15 cellular contexts compared by ENCODE assay signal in genomic region chr6:138372711-138373463, GRCh38. TPM values are rescaled to one million over a fixed set of nuclear protein-coding genes. Genes with fewer than 3 reads are reported as not detected.
A peak's percentile ranks its signal among the peaks of the same experiment; 100 is the strongest.
DNase-seq lines count a peak whose midpoint lies in the region; ATAC-seq, FAIRE-seq and TF ChIP-seq lines count a peak whose summit lies in the region.
"Had no signal": no experiment of that assay in that cellular context is flagged by ENCODE, and none has a peak within 500 bp of the region (broad histone marks: within the 10 kb centered on the region; RNA-seq: fewer than 3 reads in every experiment).

No MANE protein-coding gene starts in this region.

- H3K4me3 Mint-ChIP-seq in neural crest cell: no peak overlapping the region
- H3K4me3 Mint-ChIP-seq: memory B cell; T-helper 1 cell treated with Interleukin-12 subunit alpha and Interleukin-12 subunit beta and Interleukin-4 antibody, amounts not matched to agents 30 μg/mL and 1 μg/mL, for 36 hours had no signal

- no peaks in the 10 kb centered on the region for H4K20me1 ChIP-seq in K562 (replicated peaks; ENCODE audit: control insufficient read depth, insufficient read depth, low read length)

- no peak for ATAC-seq in K562
- ATAC-seq: gastroesophageal sphincter had no signal

- TF ChIP-seq POLR2A in K562 (conservative IDR thresholded peaks at IDR 0.05) (no peak), H54 (IDR thresholded peaks at IDR 0.05; ENCODE audit: low read depth, low read length) (no peak)

- intact Hi-C loops in K562 (cut with micrococcal nuclease): no loop called here

- H3K4me1 Mint-ChIP-seq in neural crest cell: peaks cover 10% of the 10 kb centered on the region
- H3K4me1 Mint-ChIP-seq: memory B cell had no signal

- H3K79me2 ChIP-seq in K562 (ENCODE audit: control insufficient read depth, insufficient read depth, low read length): no peaks in the 10 kb centered on the region

- DNase-seq in Daoy (ENCODE audit: low read depth): peak; percentile 10
- DNase-seq in NAMALWA (ENCODE audit: low spot score): peak; percentile 15
- peak in 1 of 4 experiments; percentile 17 for DNase-seq in K562 (ENCODE audit: extremely low read depth in 1 of 4, low spot score in 3 of 4)
- no peak for DNase-seq in neural crest cell (ENCODE audit: low read depth, low spot score)
- no peak for DNase-seq in right atrium auricular region (ENCODE audit: low spot score)
- DNase-seq in activated gamma-delta T cell treated with Interleukin-2 at 50 U/mL for 16 hours: no peak
- DNase-seq in H54 (ENCODE audit: insufficient read length, low spot score): no peak
- DNase-seq: NCI-H510A treated with DMSO at 0.1 percent for 48 hours, trophoblast cell had no signal

- TF ChIP-seq EP300 in K562 (IDR thresholded peaks at IDR 0.05; ENCODE audit: low read length): no peak

- H3K9ac ChIP-seq in K562 (ENCODE audit: insufficient read depth in 1 of 2, low read depth in 2 of 2, low read length in 2 of 2): no peak overlapping the region
- H3K9ac ChIP-seq: KMS-11 had no signal

- TF ChIP-seq CTCF in K562 (IDR thresholded peaks at IDR 0.05 in 2 of 3, conservative IDR thresholded peaks at IDR 0.05 in 1 of 3; ENCODE audit: insufficient read depth in 2 of 3, low read depth in 1 of 3, low read length in 3 of 3) (no peak), neural crest cell (conservative IDR thresholded peaks at IDR 0.05) (peak; percentile 28), right atrium auricular region (IDR thresholded peaks at IDR 0.05) (peak in 1 of 2 donors; percentile 16)

- no peak overlapping the region for H2AFZ ChIP-seq in K562 (ENCODE audit: low read depth, low read length)

- no peaks in the 10 kb centered on the region for H3K9me1 ChIP-seq in K562 (ENCODE audit: control insufficient read depth, insufficient read depth, low read length)

- H3K27me3 ChIP-seq in K562 (ENCODE audit: control insufficient read depth in 2 of 2, insufficient read depth in 2 of 2, low read length in 2 of 2): peaks cover 2 to 3% of the 10 kb centered on the region in 2 experiments; a peak in 4 of 5 replicates
- no peaks in the 10 kb centered on the region for H3K27me3 ChIP-seq in right atrium auricular region
- H3K27me3 ChIP-seq: cardiac muscle cell, gastroesophageal sphincter had no signal

- no peaks in the 10 kb centered on the region for H3K27me3 Mint-ChIP-seq in neural crest cell (ENCODE audit: low read depth)

- no peaks in the 10 kb centered on the region for H3K9me3 ChIP-seq in K562 (replicated peaks; ENCODE audit: control insufficient read depth, insufficient read depth, low read depth, low read length)
- H3K9me3 ChIP-seq in right atrium auricular region: peaks cover 0 to 3% of the 10 kb centered on the region in 2 donors
- H3K9me3 ChIP-seq: gastroesophageal sphincter had no signal

- H3K4me1 ChIP-seq in K562 (replicated peaks in 1 of 2; ENCODE audit: control insufficient read depth in 2 of 2, insufficient read depth in 2 of 2, low read length in 2 of 2): peaks cover 4 to 20% of the 10 kb centered on the region in 2 experiments
- no peaks in the 10 kb centered on the region for H3K4me1 ChIP-seq in right atrium auricular region
- H3K4me1 ChIP-seq: gastroesophageal sphincter had no signal

- H3K36me3 Mint-ChIP-seq in neural crest cell (ENCODE audit: low read depth): no peaks in the 10 kb centered on the region
- H3K36me3 Mint-ChIP-seq: memory B cell had no signal

- H3K9me3 Mint-ChIP-seq in neural crest cell: no peaks in the 10 kb centered on the region
- H3K9me3 Mint-ChIP-seq: memory B cell; T-helper 1 cell treated with Interleukin-12 subunit alpha and Interleukin-12 subunit beta and Interleukin-4 antibody, amounts not matched to agents 30 μg/mL and 1 μg/mL, for 36 hours had no signal

- POLR2A ChIA-PET in K562 (lab: Yijun Ruan, JAX): no interaction called here

- H3K4me2 ChIP-seq in K562 (ENCODE audit: insufficient read depth, low read length): no peak overlapping the region
- H3K4me2 ChIP-seq: KMS-11 had no signal

- BruUV-seq in K562 (replicated peaks; lab: Mats Ljungman, UMichigan): no TSS peak

- H3K27ac ChIP-seq in K562 (ENCODE audit: extremely low read depth, low read depth, low read length): no peak overlapping the region
- no peak overlapping the region for H3K27ac ChIP-seq in right atrium auricular region
- H3K27ac ChIP-seq: cardiac muscle cell, gastroesophageal sphincter, KMS-11 had no signal

- no peak for TF ChIP-seq RAD21 in K562 (CRISPR knock-in tag; conservative IDR thresholded peaks at IDR 0.05 in 1 of 2, IDR thresholded peaks at IDR 0.05 in 1 of 2)

- CTCF ChIA-PET in K562 (lab: Yijun Ruan, JAX; ENCODE audit: low intra/inter-chr PET ratio): no interaction called here

- in situ Hi-C loops in K562 (cut with MboI): no loop called here

- no peaks in the 10 kb centered on the region for H3K36me3 ChIP-seq in K562 (ENCODE audit: control insufficient read depth, insufficient read depth, low read length)
- no peaks in the 10 kb centered on the region for H3K36me3 ChIP-seq in right atrium auricular region
- H3K36me3 ChIP-seq: cardiac muscle cell, gastroesophageal sphincter had no signal

- FAIRE-seq in K562 (lab: Jason Lieb, UNC) (no peak), H54 (lab: Jason Lieb, UNC) (no peak)

- H3K4me3 ChIP-seq in K562 (no peak overlapping the region), right atrium auricular region (no peak overlapping the region)
- H3K4me3 ChIP-seq: cardiac muscle cell, gastroesophageal sphincter had no signal

- H3K27ac Mint-ChIP-seq in neural crest cell (ENCODE audit: unreplicated experiment): no peak overlapping the region
- H3K27ac Mint-ChIP-seq: memory B cell; T-helper 1 cell treated with Interleukin-12 subunit alpha and Interleukin-12 subunit beta and Interleukin-4 antibody, amounts not matched to agents 30 μg/mL and 1 μg/mL, for 36 hours had no signal

TF ChIP-seq in K562, 482 proteins besides CTCF, POLR2A, EP300 and RAD21 (continues in another document):
- TF ChIP-seq ZNF584 (CRISPR knock-in tag; IDR thresholded peaks at IDR 0.05; ENCODE audit: low read depth) (no peak), TBL1XR1 (IDR thresholded peaks at IDR 0.05; ENCODE audit: low read length in 2 of 2) (no peak), RBM25 (IDR thresholded peaks at IDR 0.05; ENCODE audit: low read depth, low read length, severe bottlenecking) (peak; percentile 76), ZNF239 (CRISPR knock-in tag; IDR thresholded peaks at IDR 0.05) (no peak), ZNF57 (CRISPR knock-in tag; IDR thresholded peaks at IDR 0.05) (no peak)
- TF ChIP-seq, protein P1, sequence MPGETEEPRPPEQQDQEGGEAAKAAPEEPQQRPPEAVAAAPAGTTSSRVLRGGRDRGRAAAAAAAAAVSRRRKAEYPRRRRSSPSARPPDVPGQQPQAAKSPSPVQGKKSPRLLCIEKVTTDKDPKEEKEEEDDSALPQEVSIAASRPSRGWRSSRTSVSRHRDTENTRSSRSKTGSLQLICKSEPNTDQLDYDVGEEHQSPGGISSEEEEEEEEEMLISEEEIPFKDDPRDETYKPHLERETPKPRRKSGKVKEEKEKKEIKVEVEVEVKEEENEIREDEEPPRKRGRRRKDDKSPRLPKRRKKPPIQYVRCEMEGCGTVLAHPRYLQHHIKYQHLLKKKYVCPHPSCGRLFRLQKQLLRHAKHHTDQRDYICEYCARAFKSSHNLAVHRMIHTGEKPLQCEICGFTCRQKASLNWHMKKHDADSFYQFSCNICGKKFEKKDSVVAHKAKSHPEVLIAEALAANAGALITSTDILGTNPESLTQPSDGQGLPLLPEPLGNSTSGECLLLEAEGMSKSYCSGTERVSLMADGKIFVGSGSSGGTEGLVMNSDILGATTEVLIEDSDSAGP (CRISPR knock-in tag; IDR thresholded peaks at IDR 0.05): no peak

RNA-seq across cellular contexts. Expression of gene SMIM28, which starts 4.8 kb away (rescaled TPM):
- total RNA-seq in Daoy (2014; rRNA removed; shearing (Covaris generic)): not detected in 2 replicates
- total RNA-seq in K562 (2011; cell fraction: chromatin; rRNA removed; ENCODE audit: low replicate concordance): not detected in 2 replicates
- total RNA-seq in K562 (2011; cell fraction: nucleolus; rRNA removed): not detected in 2 replicates
- not detected in 2 replicates for total RNA-seq in K562 (2011; cell fraction: nucleoplasm; rRNA removed)
- not detected in 2 replicates for total RNA-seq in K562 (2014; rRNA removed)
- not detected in 2 replicates for total RNA-seq in K562 (2014; rRNA removed; fragmentation: Illumina TruSeq; extraction: Trizol)
- not detected in 2 replicates for total RNA-seq in K562 (2015; rRNA removed; fragmentation: Illumina TruSeq; extraction: Trizol)
- total RNA-seq in K562 (2021): not detected in 2 replicates
- not detected in 2 replicates for polyA plus RNA-seq in K562 (2011; rRNA removed)
- polyA plus RNA-seq in K562 (2011; cell fraction: cytosol; rRNA removed): not detected in 2 replicates
- polyA plus RNA-seq in K562 (2011; cell fraction: nucleus; rRNA removed): not detected in 2 replicates
- not detected in 2 replicates for polyA plus RNA-seq in K562 (2012)
- not detected in 2 replicates for polyA plus RNA-seq in K562 (2014; fragmentation: Illumina TruSeq; extraction: Trizol)
- not detected for polyA plus RNA-seq in K562 (2014; fragmentation: Nextera tagmentation; extraction: Ambion mirVana)
- not detected in 2 replicates for polyA plus RNA-seq in K562 (2014; rRNA removed)
- polyA minus RNA-seq in K562 (2011; rRNA and poly(A)+ RNA removed): not detected in 2 replicates
- not detected in 2 replicates for polyA minus RNA-seq in K562 (2011; cell fraction: cytosol; rRNA and poly(A)+ RNA removed)
- polyA minus RNA-seq in K562 (2011; cell fraction: nucleus; rRNA and poly(A)+ RNA removed): not detected in 2 replicates
- not detected in 2 replicates for total RNA-seq in neural crest cell
- not detected for total RNA-seq in right atrium auricular region
- total RNA-seq: cardiac muscle cell, posterior vena cava had no signal
- polyA plus RNA-seq: cardiac muscle cell had no signal

RNA-seq across cellular contexts. Expression of gene HEBP2, which starts 31.1 kb away (rescaled TPM):
- 39.2 and 41.6 TPM in 2 replicates for total RNA-seq in Daoy (2014; rRNA removed; shearing (Covaris generic))
- 3.8 and 7.0 TPM in 2 replicates for total RNA-seq in K562 (2011; cell fraction: chromatin; rRNA removed; ENCODE audit: low replicate concordance)
- total RNA-seq in K562 (2011; cell fraction: nucleolus; rRNA removed): 2.6 and 2.8 TPM in 2 replicates
- 5.9 and 6.8 TPM in 2 replicates for total RNA-seq in K562 (2011; cell fraction: nucleoplasm; rRNA removed)
- 62.9 and 64.7 TPM in 2 replicates for total RNA-seq in K562 (2014; rRNA removed)
- total RNA-seq in K562 (2014; rRNA removed; fragmentation: Illumina TruSeq; extraction: Trizol): 38.8 and 40.8 TPM in 2 replicates
- total RNA-seq in K562 (2015; rRNA removed; fragmentation: Illumina TruSeq; extraction: Trizol): 17.0 and 17.9 TPM in 2 replicates
- 63.7 and 64.7 TPM in 2 replicates for total RNA-seq in K562 (2021)
- polyA plus RNA-seq in K562 (2011; rRNA removed): 30.9 and 36.9 TPM in 2 replicates
- polyA plus RNA-seq in K562 (2011; cell fraction: cytosol; rRNA removed): 7.4 and 33.2 TPM in 2 replicates
- polyA plus RNA-seq in K562 (2011; cell fraction: nucleus; rRNA removed): 7.2 and 7.6 TPM in 2 replicates
- 44.8 and 49.3 TPM in 2 replicates for polyA plus RNA-seq in K562 (2012)
- 11.6 and 12.4 TPM in 2 replicates for polyA plus RNA-seq in K562 (2014; fragmentation: Illumina TruSeq; extraction: Trizol)
- polyA plus RNA-seq in K562 (2014; fragmentation: Nextera tagmentation; extraction: Ambion mirVana): 10 to 100 TPM in 1 of 2 experiments, 1 to 10 TPM in 1; 8.5 to 14.5 TPM
- polyA plus RNA-seq in K562 (2014; rRNA removed): 45.4 and 46.6 TPM in 2 replicates
- polyA minus RNA-seq in K562 (2011; rRNA and poly(A)+ RNA removed): 6.0 and 7.6 TPM in 2 replicates
- polyA minus RNA-seq in K562 (2011; cell fraction: cytosol; rRNA and poly(A)+ RNA removed): 2.9 and 6.4 TPM in 2 replicates
- polyA minus RNA-seq in K562 (2011; cell fraction: nucleus; rRNA and poly(A)+ RNA removed): 2.3 and 4.7 TPM in 2 replicates
- total RNA-seq in neural crest cell: 26.5 and 31.5 TPM in 2 replicates
- 10 to 100 TPM; 41.0 to 49.2 TPM for total RNA-seq in right atrium auricular region

Comparison
In these comparisons a context has a peak if more than half of its experiments do, and no peak if none do; other contexts are left out.
1. DNase-seq: peak in Daoy (single experiment) and NAMALWA (single experiment); none in neural crest cell (single experiment), right atrium auricular region (single experiment), activated gamma-delta T cell treated with Interleukin-2 at 50 U/mL for 16 hours (single experiment) and H54 (single experiment).